In the genomic region with DNA sequence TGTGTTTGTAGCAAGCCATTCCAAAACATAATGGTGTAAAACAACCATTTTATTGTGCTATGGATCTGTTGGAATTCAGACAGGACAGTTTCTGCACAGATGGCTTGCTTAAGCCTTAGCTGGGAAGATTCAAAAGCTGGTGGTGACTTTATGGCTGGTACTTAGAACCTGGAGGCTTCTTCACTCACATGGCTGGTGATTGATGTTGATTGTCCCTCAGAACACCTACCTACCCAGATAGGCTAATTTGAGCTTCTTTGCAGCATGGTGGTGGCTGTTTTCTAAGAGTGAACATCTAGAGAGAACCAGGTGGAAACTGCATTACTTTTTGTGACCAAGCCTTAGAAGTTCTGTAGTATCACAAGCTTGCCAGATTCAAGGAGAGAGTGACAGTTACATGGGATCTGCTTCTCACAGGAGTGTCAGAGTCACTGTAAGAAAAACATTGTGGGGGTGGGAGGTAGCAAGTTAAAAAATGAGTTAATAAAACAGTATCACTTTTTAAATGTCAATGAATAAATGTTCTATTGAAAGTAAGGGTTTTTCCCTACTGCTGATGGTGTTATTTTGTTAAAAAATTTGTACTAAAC, we compare ENCODE assay signal across 16 cellular contexts. TPM values are rescaled to one million over a fixed set of nuclear protein-coding genes. Genes with fewer than 3 reads are reported as not detected.
DNase-seq lines count a peak whose midpoint lies in the region; ATAC-seq, FAIRE-seq and TF ChIP-seq lines count a peak whose summit lies in the region.
"Had no signal": no experiment of that assay in that cellular context is flagged by ENCODE, and none has a peak within 500 bp of the region (broad histone marks: within the 10 kb centered on the region; RNA-seq: fewer than 3 reads in every experiment).

No MANE protein-coding gene starts in this region.

- peak; percentile 73 for ATAC-seq in activated CD4-positive, alpha-beta T cell treated with anti-CD3 and anti-CD28 coated beads for 36 hours
- peak; percentile 61 for ATAC-seq in K562

- no peaks in the 10 kb centered on the region for H3K27me3 ChIP-seq in CD8-positive, alpha-beta memory T cell (ENCODE audit: insufficient read depth, low read length, poor library complexity, severe bottlenecking)
- H3K27me3 ChIP-seq in K562 (ENCODE audit: control insufficient read depth in 2 of 2, insufficient read depth in 2 of 2, low read length in 2 of 2) = no peaks in the 10 kb centered on the region
- H3K27me3 ChIP-seq: spleen, tibial nerve had no signal

- no peak overlapping the region for H2AFZ ChIP-seq in K562 (ENCODE audit: low read depth, low read length)

- H3K27ac ChIP-seq in CD8-positive, alpha-beta memory T cell (ENCODE audit: low read depth, low read length) = no peak overlapping the region
- H3K27ac ChIP-seq in K562 (ENCODE audit: extremely low read depth, low read depth, low read length) = no peak overlapping the region
- H3K27ac ChIP-seq: spleen, tibial nerve had no signal

- intact Hi-C loops in activated CD4-positive, alpha-beta T cell treated with anti-CD3 and anti-CD28 coated beads for 36 hours (cut with DNase I, micrococcal nuclease) = loop anchor here in 1 of 2 experiments (1.0 kb wide), 1 partner anchor 7 kb away; a partner anchor contains a TSS
- intact Hi-C loops in K562 (cut with micrococcal nuclease) = no loop called here

- H3K4me3 Mint-ChIP-seq in activated CD4-positive, alpha-beta T cell treated with anti-CD3 and anti-CD28 coated beads for 36 hours = no peak overlapping the region
- H3K4me3 Mint-ChIP-seq in CD8-positive, alpha-beta memory T cell = no peak overlapping the region
- H3K4me3 Mint-ChIP-seq: dendritic cell treated with granulocyte-macrophage colony-stimulating factor and Interleukin-4, amounts not matched to agents 40 ng/mL and 50 ng/mL, for 4 days; mesothelial cell of epicardium had no signal

- peaks cover 70% of the 10 kb centered on the region for H3K4me1 Mint-ChIP-seq in activated CD4-positive, alpha-beta T cell treated with anti-CD3 and anti-CD28 coated beads for 36 hours
- H3K4me1 Mint-ChIP-seq in CD8-positive, alpha-beta memory T cell = peaks cover 54 to 82% (median 78%) of the 10 kb centered on the region in 3 donors

- H3K9me3 Mint-ChIP-seq in activated CD4-positive, alpha-beta T cell treated with anti-CD3 and anti-CD28 coated beads for 36 hours (ENCODE audit: low read depth) = peaks cover 2% of the 10 kb centered on the region
- H3K9me3 Mint-ChIP-seq in CD8-positive, alpha-beta memory T cell = no peaks in the 10 kb centered on the region

- TF ChIP-seq EP300 in K562 (IDR thresholded peaks at IDR 0.05; ENCODE audit: low read length) = no peak

- TF ChIP-seq CTCF in K562 (IDR thresholded peaks at IDR 0.05 in 2 of 3, conservative IDR thresholded peaks at IDR 0.05 in 1 of 3; ENCODE audit: insufficient read depth in 2 of 3, low read depth in 1 of 3, low read length in 3 of 3) = no peak

- CTCF ChIA-PET in activated CD4-positive, alpha-beta T cell treated with anti-CD3 and anti-CD28 coated beads for 36 hours (lab: Charles Lee) = interaction anchor here (1.5 kb wide), 2 partner anchors 24 to 28 kb away, joined by 3 to 6 read pairs; no protein-coding TSS in a partner anchor
- CTCF ChIA-PET in CD8-positive, alpha-beta memory T cell (lab: Charles Lee) = interaction anchor here (1.4 kb wide), 1 partner anchor 10 kb away, joined by 3 read pairs; no protein-coding TSS in a partner anchor
- CTCF ChIA-PET in K562 (lab: Yijun Ruan, JAX; ENCODE audit: low intra/inter-chr PET ratio) = no interaction called here

- no peak for TF ChIP-seq RAD21 in K562 (CRISPR knock-in tag; conservative IDR thresholded peaks at IDR 0.05 in 1 of 2, IDR thresholded peaks at IDR 0.05 in 1 of 2)

- H3K9me1 ChIP-seq in K562 (ENCODE audit: control insufficient read depth, insufficient read depth, low read length) = no peaks in the 10 kb centered on the region

- H3K27me3 Mint-ChIP-seq in activated CD4-positive, alpha-beta T cell treated with anti-CD3 and anti-CD28 coated beads for 36 hours = no peaks in the 10 kb centered on the region
- no peaks in the 10 kb centered on the region for H3K27me3 Mint-ChIP-seq in CD8-positive, alpha-beta memory T cell
- H3K27me3 Mint-ChIP-seq: dendritic cell treated with granulocyte-macrophage colony-stimulating factor and Interleukin-4, amounts not matched to agents 40 ng/mL and 50 ng/mL, for 4 days had no signal

- H3K36me3 ChIP-seq in CD8-positive, alpha-beta memory T cell (ENCODE audit: insufficient read depth, low read length) = no peaks in the 10 kb centered on the region
- no peaks in the 10 kb centered on the region; the same call in 2 of the 3 replicates for H3K36me3 ChIP-seq in K562 (ENCODE audit: control insufficient read depth, insufficient read depth, low read length)

- H3K4me2 ChIP-seq in K562 (ENCODE audit: insufficient read depth, low read length) = no peak overlapping the region; the same call in 1 of the 2 replicates

- TF ChIP-seq POLR2A in K562 (conservative IDR thresholded peaks at IDR 0.05) = no peak

- H3K4me3 ChIP-seq in CD8-positive, alpha-beta memory T cell (ENCODE audit: low read length) = no peak overlapping the region
- H3K4me3 ChIP-seq in K562 = no peak overlapping the region
- H3K4me3 ChIP-seq: spleen, tibial nerve had no signal

- no TSS peak for BruUV-seq in K562 (replicated peaks; lab: Mats Ljungman, UMichigan)

- no peak for FAIRE-seq in K562 (lab: Jason Lieb, UNC)

- peaks cover 81% of the 10 kb centered on the region for H3K79me2 ChIP-seq in K562 (ENCODE audit: control insufficient read depth, insufficient read depth, low read length)

- H4K20me1 ChIP-seq in K562 (replicated peaks; ENCODE audit: control insufficient read depth, insufficient read depth, low read length) = no peaks in the 10 kb centered on the region

- peak overlapping the region; percentile 92 for H3K27ac Mint-ChIP-seq in activated CD4-positive, alpha-beta T cell treated with anti-CD3 and anti-CD28 coated beads for 36 hours
- peak overlapping the region in 5 of 8 donors; percentile 5 to 85 (median 32) for H3K27ac Mint-ChIP-seq in CD8-positive, alpha-beta memory T cell
- H3K27ac Mint-ChIP-seq: dendritic cell treated with granulocyte-macrophage colony-stimulating factor and Interleukin-4, amounts not matched to agents 40 ng/mL and 50 ng/mL, for 4 days; mesothelial cell of epicardium had no signal

- H3K36me3 Mint-ChIP-seq in activated CD4-positive, alpha-beta T cell treated with anti-CD3 and anti-CD28 coated beads for 36 hours (ENCODE audit: low read depth) = peaks cover 14% of the 10 kb centered on the region
- peaks cover 10% of the 10 kb centered on the region in 3 donors for H3K36me3 Mint-ChIP-seq in CD8-positive, alpha-beta memory T cell

- in situ Hi-C loops in K562 (cut with MboI) = no loop called here

- no peaks in the 10 kb centered on the region for H3K9me3 ChIP-seq in CD8-positive, alpha-beta memory T cell (ENCODE audit: low read length)
- H3K9me3 ChIP-seq in K562 (replicated peaks; ENCODE audit: control insufficient read depth, insufficient read depth, low read depth, low read length) = no peaks in the 10 kb centered on the region
- H3K9me3 ChIP-seq: tibial nerve had no signal

- H3K9ac ChIP-seq in K562 (ENCODE audit: insufficient read depth in 1 of 2, low read depth in 2 of 2, low read length in 2 of 2) = no peak overlapping the region

- no peak for DNase-seq in activated CD4-positive, alpha-beta T cell treated with anti-CD3 and anti-CD28 coated beads for 36 hours
- no peak for DNase-seq in activated CD4-positive, alpha-beta T cell treated with anti-CD3 and anti-CD28 coated beads, Interleukin-2, amount 50 U/mL, for 48 hours
- no peak for DNase-seq in CD8-positive, alpha-beta memory T cell
- peak; percentile 78 for DNase-seq in NCI-H82 (lab: John Stamatoyannopoulos, UW)
- DNase-seq in K562 (ENCODE audit: extremely low read depth in 1 of 4, low spot score in 3 of 4) = peak in 1 of 4 experiments; percentile 6
- no peak for DNase-seq in Ammon's horn (ENCODE audit: low spot score)
- DNase-seq in midbrain (lab: John Stamatoyannopoulos, UW) = no peak
- no peak for DNase-seq in islet precursor cell
- DNase-seq: C1 segment of cervical spinal cord, foreskin melanocyte, NCI-H2029, SHP77 had no signal

- POLR2A ChIA-PET in activated CD4-positive, alpha-beta T cell treated with anti-CD3 and anti-CD28 coated beads for 36 hours (lab: Charles Lee) = interaction anchor here (0.6 kb wide), 1 partner anchor 1518 kb away, joined by 3 read pairs; a partner anchor contains a TSS
- POLR2A ChIA-PET in CD8-positive, alpha-beta memory T cell (lab: Charles Lee) = no interaction called here
- POLR2A ChIA-PET in K562 (lab: Yijun Ruan, JAX) = interaction anchor here (0.7 kb wide), 1 partner anchor 15 kb away, joined by 3 read pairs; no protein-coding TSS in a partner anchor

- H3K4me1 ChIP-seq in CD8-positive, alpha-beta memory T cell (ENCODE audit: insufficient read depth, low read length) = peaks cover 20% of the 10 kb centered on the region
- H3K4me1 ChIP-seq in K562 (replicated peaks in 1 of 2; ENCODE audit: control insufficient read depth in 2 of 2, insufficient read depth in 2 of 2, low read length in 2 of 2) = peaks cover 6 to 7% of the 10 kb centered on the region in 2 experiments; a peak in 4 of 5 replicates

RNA-seq across cellular contexts. Expression of a gene that starts 7.1 kb away (rescaled TPM):
- 10 to 100 TPM; 13.5 to 16.8 TPM for total RNA-seq in activated CD4-positive, alpha-beta T cell treated with anti-CD3 and anti-CD28 coated beads for 36 hours
- total RNA-seq in CD8-positive, alpha-beta memory T cell = 10 to 100 TPM; 24.3 to 24.6 TPM
- 14.8 TPM for polyA plus RNA-seq in CD8-positive, alpha-beta memory T cell
- total RNA-seq in K562 (2011; cell fraction: chromatin; rRNA removed; ENCODE audit: low replicate concordance) = 9.2 and 31.2 TPM in 2 replicates
- total RNA-seq in K562 (2011; cell fraction: nucleolus; rRNA removed) = 5.7 and 8.3 TPM in 2 replicates
- 10.9 and 15.3 TPM in 2 replicates for total RNA-seq in K562 (2011; cell fraction: nucleoplasm; rRNA removed)
- total RNA-seq in K562 (2014; rRNA removed) (10.9 and 12.9 TPM in 2 replicates), K562 (2014; rRNA removed; fragmentation: Illumina TruSeq; extraction: Trizol) (15.4 and 15.9 TPM in 2 replicates), K562 (2015; rRNA removed; fragmentation: Illumina TruSeq; extraction: Trizol) (14.0 and 14.7 TPM in 2 replicates), K562 (2021) (8.9 and 9.3 TPM in 2 replicates)
- polyA plus RNA-seq in K562 (2011; rRNA removed) (10.7 and 12.6 TPM in 2 replicates), K562 (2014; fragmentation: Illumina TruSeq; extraction: Trizol) (11.4 and 13.8 TPM in 2 replicates), K562 (2014; fragmentation: Nextera tagmentation; extraction: Ambion mirVana) (10 to 100 TPM in 1 of 2 experiments, 1 to 10 TPM in 1; 9.1 to 17.8 TPM), K562 (2014; rRNA removed) (9.5 and 11.3 TPM in 2 replicates)
- polyA plus RNA-seq in K562 (2011; cell fraction: cytosol; rRNA removed) = 3.3 and 7.6 TPM in 2 replicates
- polyA plus RNA-seq in K562 (2011; cell fraction: nucleus; rRNA removed) = 10.1 and 10.9 TPM in 2 replicates
- 8.2 and 9.1 TPM in 2 replicates for polyA plus RNA-seq in K562 (2012)
- polyA minus RNA-seq in K562 (2011; rRNA and poly(A)+ RNA removed) = 28.8 and 35.1 TPM in 2 replicates
- polyA minus RNA-seq in K562 (2011; cell fraction: cytosol; rRNA and poly(A)+ RNA removed) = 6.2 and 7.6 TPM in 2 replicates
- polyA minus RNA-seq in K562 (2011; cell fraction: nucleus; rRNA and poly(A)+ RNA removed) = 12.1 and 20.0 TPM in 2 replicates
